Comparison of ENCODE assay signal across 1 cellular context in the genomic region with DNA sequence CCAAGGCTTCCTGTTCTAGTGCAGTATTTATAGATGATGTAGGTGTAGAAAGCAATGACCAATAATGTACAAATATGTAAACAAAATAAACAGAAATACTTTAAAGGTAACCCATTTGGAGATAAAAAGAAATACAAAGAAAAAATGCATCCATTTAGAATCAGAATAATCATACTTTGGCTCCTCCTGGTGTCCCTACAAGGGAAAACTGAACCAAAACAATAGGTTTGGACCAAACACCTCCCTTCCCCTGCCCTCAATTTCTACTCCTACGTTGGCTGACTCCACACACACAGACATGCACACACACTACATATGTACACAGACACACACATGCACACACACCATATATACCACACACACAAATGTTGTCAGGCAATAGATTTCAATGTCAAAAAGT.
A peak's percentile ranks its signal among the peaks of the same experiment; 100 is the strongest.
TF ChIP-seq lines count a peak whose summit lies in the region.

No MANE protein-coding gene starts in this region.

TF ChIP-seq in IMR-90, 13 proteins besides CTCF, POLR2A, EP300 and RAD21:
- TF ChIP-seq SMC3 (IDR thresholded peaks at IDR 0.05; ENCODE audit: low read depth, low read length) = peak; percentile 9; the same call in 1 of the 2 replicates
- TF ChIP-seq MAZ (IDR thresholded peaks at IDR 0.05; ENCODE audit: borderline replicate concordance, low read depth, low read length) = no peak
TF ChIP-seq in IMR-90: peak in this region for 1.
